ENCODE assay signal across 19 cellular contexts in the genomic region with DNA sequence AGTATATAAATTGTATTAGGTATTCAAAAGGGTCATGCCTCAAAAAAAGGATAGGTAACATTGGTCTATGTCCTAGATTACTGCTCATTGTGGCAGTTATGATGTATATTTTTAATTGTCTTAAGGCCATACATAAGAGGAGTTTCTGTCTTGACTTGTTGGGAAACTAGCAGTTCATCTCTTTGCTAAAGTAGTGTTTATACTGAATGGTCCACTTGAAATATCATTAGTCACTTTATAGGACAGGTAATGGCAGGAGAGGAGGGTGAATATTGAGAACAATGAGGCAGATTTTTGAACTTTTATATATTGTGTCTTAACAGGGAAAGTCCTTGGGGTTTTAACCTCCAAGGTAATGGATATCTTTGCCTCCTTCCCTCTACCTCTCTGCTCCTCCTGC. TPM values are rescaled to one million over a fixed set of nuclear protein-coding genes. Genes with fewer than 3 reads are reported as not detected.
DNase-seq lines count a peak whose midpoint lies in the region; FAIRE-seq and TF ChIP-seq lines count a peak whose summit lies in the region.
"Had no signal": no experiment of that assay in that cellular context is flagged by ENCODE, and none has a peak within 500 bp of the region (broad histone marks: within the 10 kb centered on the region; RNA-seq: fewer than 3 reads in every experiment).

No MANE protein-coding gene starts in this region.

- H3K4me3 Mint-ChIP-seq in MCF 10A (ENCODE audit: unreplicated experiment) = no peak overlapping the region
- H3K4me3 Mint-ChIP-seq: B cell; CD8-positive, alpha-beta T cell had no signal

- H3K36me3 ChIP-seq in mammary epithelial cell (ENCODE audit: insufficient read depth, low read length) (no peaks in the 10 kb centered on the region), bronchial epithelial cell (ENCODE audit: control insufficient read depth, insufficient read depth, low read length) (no peaks in the 10 kb centered on the region), keratinocyte (ENCODE audit: control insufficient read depth in 2 of 2, extremely low read depth in 1 of 2, insufficient read depth in 2 of 2, low read length in 2 of 2) (no peaks in the 10 kb centered on the region)
- H3K36me3 ChIP-seq: BLaER1 treated with 17β-estradiol and CSF1 and Interleukin-3, amounts not matched to agents 10 nM and 100 nM; HAP-1 had no signal

- dilution Hi-C loops in mammary epithelial cell (cut with HindIII; ENCODE audit: low sequenced_read_pairs) = no loop called here
- dilution Hi-C loops in keratinocyte (cut with MboI; ENCODE audit: extremely low pct_ligation_motif_present, low sequenced_read_pairs) = no loop called here

- H3K27me3 Mint-ChIP-seq in MCF 10A (ENCODE audit: insufficient read depth, unreplicated experiment) = no peaks in the 10 kb centered on the region
- H3K27me3 Mint-ChIP-seq: B cell had no signal

- H3K9ac ChIP-seq in mammary epithelial cell (ENCODE audit: insufficient read depth, low read length) = no peak overlapping the region
- H3K9ac ChIP-seq in keratinocyte (ENCODE audit: control insufficient read depth, extremely low read depth, insufficient read depth, low read length) = no peak overlapping the region
- H3K9ac ChIP-seq: BLaER1 treated with 17β-estradiol and CSF1 and Interleukin-3, amounts not matched to agents 10 nM and 100 nM; GM23248 had no signal

- no peak overlapping the region for H3K27ac ChIP-seq in mammary epithelial cell (ENCODE audit: insufficient read depth, low read depth, low read length)
- H3K27ac ChIP-seq in keratinocyte (ENCODE audit: control insufficient read depth, insufficient read depth, low read length) = no peak overlapping the region
- H3K27ac ChIP-seq: BLaER1 treated with 17β-estradiol and CSF1 and Interleukin-3, amounts not matched to agents 10 nM and 100 nM; GM23248 had no signal

- CTCF ChIA-PET in mammary epithelial cell (lab: Charles Lee; ENCODE audit: low non-redundant PET) = no interaction called here
- CTCF ChIA-PET in MCF 10A (lab: Yijun Ruan, JAX) = interaction anchor here (0.5 kb wide), 1 partner anchor 310 kb away, joined by 3 read pairs; no protein-coding TSS in a partner anchor

- H3K27me3 ChIP-seq in mammary epithelial cell (ENCODE audit: insufficient read depth, low read length) = no peaks in the 10 kb centered on the region
- H3K27me3 ChIP-seq in bronchial epithelial cell (ENCODE audit: control insufficient read depth, insufficient read depth, low read length) = no peaks in the 10 kb centered on the region
- no peaks in the 10 kb centered on the region for H3K27me3 ChIP-seq in keratinocyte (ENCODE audit: control insufficient read depth, extremely low read depth, insufficient read depth, low read length)
- H3K27me3 ChIP-seq: BLaER1 treated with 17β-estradiol and CSF1 and Interleukin-3, amounts not matched to agents 10 nM and 100 nM had no signal

- H3K9me3 ChIP-seq in mammary epithelial cell (replicated peaks; ENCODE audit: insufficient read depth, low read length) (no peaks in the 10 kb centered on the region), keratinocyte (ENCODE audit: control insufficient read depth, low read depth, low read length) (no peaks in the 10 kb centered on the region)
- H3K9me3 ChIP-seq: BLaER1 treated with 17β-estradiol and CSF1 and Interleukin-3, amounts not matched to agents 10 nM and 100 nM; HAP-1 had no signal

- intact Hi-C loops in mammary epithelial cell (cut with micrococcal nuclease) = no loop called here
- intact Hi-C loops in MCF 10A (cut with micrococcal nuclease) = no loop called here

- H3K27ac Mint-ChIP-seq in MCF 10A (ENCODE audit: low read depth, unreplicated experiment) = no peak overlapping the region
- H3K27ac Mint-ChIP-seq: B cell; CD8-positive, alpha-beta T cell had no signal

- no TSS peak for BruUV-seq in mammary epithelial cell (replicated peaks; lab: Mats Ljungman, UMichigan)
- BruUV-seq in MCF 10A (replicated peaks; lab: Mats Ljungman, UMichigan) = no TSS peak

- H3K9me1 ChIP-seq in keratinocyte (ENCODE audit: control insufficient read depth, extremely low read depth, insufficient read depth, low read length) = no peaks in the 10 kb centered on the region

- peaks cover 7% of the 10 kb centered on the region for H3K9me3 Mint-ChIP-seq in MCF 10A (ENCODE audit: unreplicated experiment)
- H3K9me3 Mint-ChIP-seq: CD8-positive, alpha-beta T cell had no signal

- no peak for TF ChIP-seq CTCF in mammary epithelial cell (conservative IDR thresholded peaks at IDR 0.05 in 1 of 2, IDR thresholded peaks at IDR 0.05 in 1 of 2; ENCODE audit: extremely low read depth in 1 of 2, insufficient read depth in 1 of 2, low read depth in 1 of 2, low read length in 2 of 2)
- no peak for TF ChIP-seq CTCF in MCF 10A (IDR thresholded peaks at IDR 0.05; ENCODE audit: unreplicated experiment)
- no peak for TF ChIP-seq CTCF in bronchial epithelial cell (IDR thresholded peaks at IDR 0.05; ENCODE audit: insufficient read depth, low read length, severe bottlenecking)
- TF ChIP-seq CTCF in keratinocyte (optimal IDR thresholded peaks at IDR 0.05 in 1 of 3, IDR thresholded peaks at IDR 0.05 in 1 of 3, conservative IDR thresholded peaks at IDR 0.05 in 1 of 3; ENCODE audit: extremely low read depth in 1 of 3, insufficient read depth in 2 of 3, low read length in 3 of 3) = no peak

- H3K4me1 Mint-ChIP-seq in MCF 10A (ENCODE audit: insufficient read depth, unreplicated experiment) = peaks cover 10% of the 10 kb centered on the region
- H3K4me1 Mint-ChIP-seq: B cell had no signal

- H3K36me3 Mint-ChIP-seq in MCF 10A (ENCODE audit: insufficient read depth, unreplicated experiment) = no peaks in the 10 kb centered on the region
- H3K36me3 Mint-ChIP-seq: CD8-positive, alpha-beta T cell had no signal

- H2AFZ ChIP-seq in mammary epithelial cell (ENCODE audit: low read depth, low read length) (no peak overlapping the region), keratinocyte (ENCODE audit: control insufficient read depth, low read length) (no peak overlapping the region)
- H2AFZ ChIP-seq: GM23248 had no signal

- H3K4me1 ChIP-seq in mammary epithelial cell (ENCODE audit: insufficient read depth, low read length) (peaks cover 18% of the 10 kb centered on the region), keratinocyte (ENCODE audit: control insufficient read depth, extremely low read depth, insufficient read depth, low read length) (peaks cover 17% of the 10 kb centered on the region)
- H3K4me1 ChIP-seq: BLaER1 treated with 17β-estradiol and CSF1 and Interleukin-3, amounts not matched to agents 10 nM and 100 nM; HAP-1 had no signal

- no peak overlapping the region for H3K4me2 ChIP-seq in mammary epithelial cell (ENCODE audit: insufficient read depth, low read depth, low read length)
- H3K4me2 ChIP-seq in keratinocyte (ENCODE audit: control insufficient read depth, extremely low read depth, insufficient read depth, low read depth, low read length) = no peak overlapping the region
- H3K4me2 ChIP-seq: BLaER1 treated with 17β-estradiol and CSF1 and Interleukin-3, amounts not matched to agents 10 nM and 100 nM had no signal

- FAIRE-seq in bronchial epithelial cell (lab: Jason Lieb, UNC) (no peak), keratinocyte (lab: Jason Lieb, UNC) (peak; percentile 69)
- FAIRE-seq: G401.6, GM12891 had no signal

- H3K79me2 ChIP-seq in mammary epithelial cell (ENCODE audit: insufficient read depth, low read length) = no peaks in the 10 kb centered on the region
- no peaks in the 10 kb centered on the region for H3K79me2 ChIP-seq in keratinocyte (ENCODE audit: control insufficient read depth, insufficient read depth, low read length)

- H4K20me1 ChIP-seq in mammary epithelial cell (ENCODE audit: insufficient read depth, low read length) = no peaks in the 10 kb centered on the region
- H4K20me1 ChIP-seq in keratinocyte (ENCODE audit: control insufficient read depth, extremely low read depth, insufficient read depth, low read length) = no peaks in the 10 kb centered on the region
- H4K20me1 ChIP-seq: BLaER1 treated with 17β-estradiol and CSF1 and Interleukin-3, amounts not matched to agents 10 nM and 100 nM had no signal

- H3K4me3 ChIP-seq in mammary epithelial cell (replicated peaks in 1 of 3; ENCODE audit: insufficient read depth in 1 of 3, low read depth in 2 of 3, low read length in 3 of 3) (no peak overlapping the region), bronchial epithelial cell (ENCODE audit: low read depth, low read length) (no peak overlapping the region), keratinocyte (ENCODE audit: control insufficient read depth in 2 of 3, extremely low read depth in 1 of 3, insufficient read depth in 2 of 3, low read depth in 1 of 3, low read length in 3 of 3) (no peak overlapping the region)
- H3K4me3 ChIP-seq: BLaER1 treated with 17β-estradiol and CSF1 and Interleukin-3, amounts not matched to agents 10 nM and 100 nM; GM23248; HAP-1 had no signal

- DNase-seq in NCI-H1105 treated with DMSO at 0.1 percent for 48 hours (lab: John Stamatoyannopoulos, UW) (peak; percentile 17), NCI-H1105 (lab: John Stamatoyannopoulos, UW) (no peak), mammary epithelial cell (peak; percentile 59), MCF 10A (ENCODE audit: unreplicated experiment) (no peak), bronchial epithelial cell (ENCODE audit: low read depth) (peak; percentile 80), keratinocyte (ENCODE audit: low read depth, low spot score) (no peak), AG08395 (ENCODE audit: low spot score) (no peak), HPDE6-E6E7 (ENCODE audit: extremely low spot score) (no peak)
- DNase-seq: 8988T; Calu3; CD8-positive, alpha-beta T cell; GM23248 had no signal

- POLR2A ChIA-PET in MCF 10A (lab: Yijun Ruan, JAX) = interaction anchor here (2.0 kb wide), 1 partner anchor 11 kb away, joined by 6 read pairs; no protein-coding TSS in a partner anchor

- in situ Hi-C loops in mammary epithelial cell (cut with MboI; ENCODE audit: low sequenced_read_pairs in 2 of 2) = no loop called here

RNA-seq across cellular contexts. Expression of a gene that starts 58.4 kb away (rescaled TPM):
- 100 to 1,000 TPM; 286 to 289 TPM for total RNA-seq in mammary epithelial cell
- polyA plus RNA-seq in mammary epithelial cell = 144 TPM
- polyA minus RNA-seq in mammary epithelial cell = 244 TPM
- total RNA-seq in MCF 10A (2022) = 26.5 and 41.9 TPM in 2 replicates
- total RNA-seq in bronchial epithelial cell = 122 TPM in 2 replicates
- 183 to 225 TPM (median 214 TPM) in 3 replicates for polyA plus RNA-seq in keratinocyte
- 74.0 TPM for polyA plus RNA-seq in keratinocyte (2011; ENCODE audit: low read depth)
- 147 and 150 TPM in 2 replicates for polyA plus RNA-seq in keratinocyte (2011; cell fraction: cytosol; rRNA removed)
- polyA plus RNA-seq in keratinocyte (2011; cell fraction: nucleus; rRNA removed) = 205 and 240 TPM in 2 replicates
- polyA plus RNA-seq in keratinocyte (2012; ENCODE audit: low replicate concordance) = 79.1 and 146 TPM in 2 replicates
- polyA minus RNA-seq in keratinocyte = 366 to 406 TPM (median 369 TPM) in 3 replicates
- 257 TPM for polyA minus RNA-seq in keratinocyte (2011; cell fraction: cytosol; rRNA and poly(A)+ RNA removed)
- polyA minus RNA-seq in keratinocyte (2011; cell fraction: nucleus; rRNA and poly(A)+ RNA removed) = 251 and 386 TPM in 2 replicates
- total RNA-seq: Calu3; CD8-positive, alpha-beta T cell; GM23248; HT-29 had no signal
- polyA plus RNA-seq: AG04450, GM23248 had no signal

Comparison
In these comparisons a context has a peak if more than half of its experiments do, and no peak if none do; other contexts are left out.
1. DNase-seq: peak in NCI-H1105 treated with DMSO at 0.1 percent for 48 hours (single experiment), mammary epithelial cell (single experiment) and bronchial epithelial cell (single experiment); none in NCI-H1105 (single experiment), MCF 10A (single experiment), keratinocyte (single experiment), AG08395 (single experiment) and HPDE6-E6E7 (single experiment).